Comparison of ENCODE assay signal across 8 cellular contexts in genomic region chr22:29799217-29799680, GRCh38. TPM values are rescaled to one million over a fixed set of nuclear protein-coding genes. Genes with fewer than 3 reads are reported as not detected.
DNase-seq lines count a peak whose midpoint lies in the region; TF ChIP-seq lines count a peak whose summit lies in the region.

No MANE protein-coding gene starts in this region.

- DNase-seq in GM04503 (ENCODE audit: low read depth) (peak; percentile 94), RWPE1 (ENCODE audit: low spot score) (peak; percentile 89), fibroblast of gingiva (ENCODE audit: low read depth) (peak; percentile 99), occipital lobe (lab: John Stamatoyannopoulos, UW) (peak; percentile 45), GM19240 (ENCODE audit: insufficient read length, low spot score) (no peak), NCI-H2081 treated with DMSO at 0.1 percent for 48 hours (lab: John Stamatoyannopoulos, UW) (no peak), 8988T (no peak), cortex of kidney (lab: John Stamatoyannopoulos, UW) (no peak)

- peak overlapping the region; percentile 88 for H3K27ac ChIP-seq in RWPE1

- CTCF ChIA-PET in RWPE1 (lab: Yijun Ruan, JAX): no interaction called here

- POLR2A ChIA-PET in RWPE1 (lab: Yijun Ruan, JAX; ENCODE audit: low non-redundant PET): interaction anchor here (0.7 kb wide), 1 partner anchor 408 kb away, joined by 3 read pairs; no protein-coding TSS in a partner anchor

- TF ChIP-seq CTCF in RWPE1 (conservative IDR thresholded peaks at IDR 0.05; ENCODE audit: low read depth): no peak

RNA-seq across cellular contexts. Expression of gene UQCR10, which starts 32.1 kb away (rescaled TPM):
- 35.7 TPM for total RNA-seq in occipital lobe

RNA-seq across cellular contexts. Expression of gene ZMAT5, which starts 32.4 kb away (rescaled TPM):
- 10.3 TPM for total RNA-seq in occipital lobe

RNA-seq across cellular contexts. Expression of gene ASCC2, which starts 38.8 kb away (rescaled TPM):
- 12.9 TPM for total RNA-seq in occipital lobe

Comparison
In these comparisons a context has a peak if more than half of its experiments do, and no peak if none do; other contexts are left out.
1. DNase-seq: peak in GM04503 (single experiment), RWPE1 (single experiment), fibroblast of gingiva (single experiment) and occipital lobe (single experiment); none in GM19240 (single experiment), NCI-H2081 treated with DMSO at 0.1 percent for 48 hours (single experiment), 8988T (single experiment) and cortex of kidney (single experiment).